8 cellular contexts compared by ENCODE assay signal in the genomic region with DNA sequence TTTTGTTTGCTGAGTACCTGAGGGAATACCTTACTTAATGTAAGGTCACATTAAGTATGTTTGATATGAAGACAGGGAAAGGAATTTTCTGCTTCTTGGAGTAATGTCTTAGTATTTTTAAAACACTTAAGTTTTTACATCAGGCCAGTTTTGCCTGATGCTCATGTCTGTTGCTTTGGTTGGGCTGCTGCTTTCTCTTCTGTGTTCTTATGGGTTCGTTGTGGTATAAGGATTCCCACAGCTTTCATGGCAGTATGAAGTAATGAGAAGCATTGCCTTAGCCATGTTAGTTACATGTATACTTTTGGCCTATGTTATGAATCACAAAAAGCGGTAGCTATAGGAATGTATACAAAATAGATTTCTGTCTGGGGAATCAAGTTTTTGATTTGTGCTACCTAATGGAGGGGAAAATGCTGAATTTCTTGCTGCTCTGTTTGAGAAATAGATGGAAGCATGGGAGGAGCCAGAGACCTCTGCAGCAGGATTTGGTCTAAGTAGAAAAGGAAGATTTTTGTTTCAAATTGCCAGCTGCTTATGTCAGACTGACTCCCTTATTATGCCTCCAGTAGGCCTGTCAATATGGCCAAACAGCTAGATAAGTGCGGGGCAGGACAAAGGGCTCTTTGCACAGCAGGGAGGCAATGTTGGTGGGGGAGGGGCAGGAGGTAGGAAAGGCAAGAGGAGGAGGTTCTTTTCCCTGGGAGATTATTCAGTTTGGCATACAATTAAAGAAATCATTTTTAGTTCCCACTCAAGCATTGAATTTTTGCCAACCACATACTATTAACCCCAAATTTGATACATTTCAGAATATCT. TPM values are rescaled to one million over a fixed set of nuclear protein-coding genes. Genes with fewer than 3 reads are reported as not detected.
DNase-seq lines count a peak whose midpoint lies in the region; ATAC-seq lines count a peak whose summit lies in the region.

No MANE protein-coding gene starts in this region.

- peak overlapping the region; percentile 100 for H3K9ac ChIP-seq in adipocyte (ENCODE audit: low read length)

- peak overlapping the region; percentile 16 to 95 (median 48) for H3K4me3 Mint-ChIP-seq in CD4-positive, CD25-positive, alpha-beta regulatory T cell

- peak overlapping the region in 2 of 3 donors; percentile 13 to 45 for H3K27ac Mint-ChIP-seq in CD4-positive, CD25-positive, alpha-beta regulatory T cell

- no peaks in the 10 kb centered on the region for H3K9me3 ChIP-seq in CD4-positive, CD25-positive, alpha-beta regulatory T cell (ENCODE audit: control insufficient read depth in 2 of 2, low read length in 2 of 2)
- no peaks in the 10 kb centered on the region for H3K9me3 ChIP-seq in adipocyte (ENCODE audit: control insufficient read depth, low read length)
- no peaks in the 10 kb centered on the region for H3K9me3 ChIP-seq in iPS-18c (ENCODE audit: control insufficient read depth, insufficient read depth, low read length)

- no peak for DNase-seq in CD4-positive, CD25-positive, alpha-beta regulatory T cell
- peak; percentile 46 for DNase-seq in LHCN-M2 (ENCODE audit: low read depth)
- DNase-seq in adipocyte (ENCODE audit: low read depth): peak; percentile 49
- DNase-seq in substantia nigra (lab: John Stamatoyannopoulos, UW): peak in 40 of 49 donors; percentile 2 to 67 (median 32)
- DNase-seq in stimulated activated CD4-positive, alpha-beta T cell treated with anti-CD3 and anti-CD28 coated beads, Interleukin-1b, Interleukin-23, amount 100 ng/mL, for 48 hours: no peak
- no peak for DNase-seq in stimulated activated CD4-positive, alpha-beta T cell treated with anti-CD3 and anti-CD28 coated beads, Interleukin-4, amount 100 ng/mL, for 4 hours

- no peaks in the 10 kb centered on the region for H3K36me3 ChIP-seq in CD4-positive, CD25-positive, alpha-beta regulatory T cell (ENCODE audit: control insufficient read depth, insufficient read depth, low read length)
- H3K36me3 ChIP-seq in adipocyte (ENCODE audit: control insufficient read depth, insufficient read depth, low read length, severe bottlenecking): no peaks in the 10 kb centered on the region

- no peaks in the 10 kb centered on the region for H3K36me3 Mint-ChIP-seq in CD4-positive, CD25-positive, alpha-beta regulatory T cell

- peaks cover 59 to 88% (median 71%) of the 10 kb centered on the region in 4 donors for H3K4me1 Mint-ChIP-seq in CD4-positive, CD25-positive, alpha-beta regulatory T cell

- H3K4me1 ChIP-seq in CD4-positive, CD25-positive, alpha-beta regulatory T cell (ENCODE audit: control insufficient read depth, insufficient read depth, low read length, poor library complexity, severe bottlenecking): peaks cover 83% of the 10 kb centered on the region
- peaks cover 68% of the 10 kb centered on the region for H3K4me1 ChIP-seq in adipocyte (ENCODE audit: control insufficient read depth, insufficient read depth, low read length)

- no peaks in the 10 kb centered on the region for H3K27me3 Mint-ChIP-seq in CD4-positive, CD25-positive, alpha-beta regulatory T cell

- no peak for ATAC-seq in CD4-positive, CD25-positive, alpha-beta regulatory T cell (ENCODE audit: low read depth in 2 of 2)
- no peak for ATAC-seq in HG02973 (IDR thresholded peaks at IDR 0.05; ENCODE audit: unreplicated experiment)

- H3K27ac ChIP-seq in CD4-positive, CD25-positive, alpha-beta regulatory T cell (ENCODE audit: insufficient read depth, low read length, poor library complexity, severe bottlenecking): no peak overlapping the region
- H3K27ac ChIP-seq in substantia nigra (ENCODE audit: low read depth, low read length, poor library complexity, severe bottlenecking): peak overlapping the region; percentile 27

- no peaks in the 10 kb centered on the region for H3K27me3 ChIP-seq in CD4-positive, CD25-positive, alpha-beta regulatory T cell (ENCODE audit: control insufficient read depth, insufficient read depth, low read length)
- H3K27me3 ChIP-seq in adipocyte (replicated peaks; ENCODE audit: control insufficient read depth, insufficient read depth, low read length): no peaks in the 10 kb centered on the region

- peak overlapping the region; percentile 13 for H3K4me3 ChIP-seq in CD4-positive, CD25-positive, alpha-beta regulatory T cell (ENCODE audit: low read depth, low read length)
- H3K4me3 ChIP-seq in adipocyte (ENCODE audit: low read length) (peak overlapping the region; percentile 96), iPS-18c (ENCODE audit: insufficient read depth, low read depth, low read length) (peak overlapping the region; percentile 34; the same call in 1 of the 2 replicates)

- H3K9me3 Mint-ChIP-seq in CD4-positive, CD25-positive, alpha-beta regulatory T cell: peaks cover 0 to 1% (median 0%) of the 10 kb centered on the region in 7 donors

RNA-seq across cellular contexts. Expression of a gene that starts 5.2 kb away (rescaled TPM):
- total RNA-seq in CD4-positive, CD25-positive, alpha-beta regulatory T cell: 120 TPM
- polyA plus RNA-seq in CD4-positive, CD25-positive, alpha-beta regulatory T cell: 10 to 100 TPM; 17.7 to 32.2 (median 24.4) TPM
- total RNA-seq in LHCN-M2 (2014; rRNA removed): 51.2 and 51.8 TPM in 2 replicates
- 28.9 TPM for polyA plus RNA-seq in LHCN-M2 (2012)

RNA-seq across cellular contexts. Expression of a gene that starts 39.8 kb away (rescaled TPM):
- 40.2 TPM for total RNA-seq in CD4-positive, CD25-positive, alpha-beta regulatory T cell
- 10 to 100 TPM; 17.9 to 20.5 (median 19.3) TPM for polyA plus RNA-seq in CD4-positive, CD25-positive, alpha-beta regulatory T cell
- total RNA-seq in LHCN-M2 (2014; rRNA removed): 46.8 and 55.0 TPM in 2 replicates
- 35.7 TPM for polyA plus RNA-seq in LHCN-M2 (2012)

Comparison
In these comparisons a context has a peak if more than half of its experiments do, and no peak if none do; other contexts are left out.
1. DNase-seq: peak in LHCN-M2 (single experiment), adipocyte (single experiment) and substantia nigra (40 of 49); none in CD4-positive, CD25-positive, alpha-beta regulatory T cell (0 of 3), stimulated activated CD4-positive, alpha-beta T cell treated with anti-CD3 and anti-CD28 coated beads, Interleukin-1b, Interleukin-23, amount 100 ng/mL, for 48 hours (single experiment) and stimulated activated CD4-positive, alpha-beta T cell treated with anti-CD3 and anti-CD28 coated beads, Interleukin-4, amount 100 ng/mL, for 4 hours (0 of 2).
2. H3K4me3 ChIP-seq: peak in every context shown above with its lines; median percentile 96 in adipocyte; 34 in iPS-18c; 13 in CD4-positive, CD25-positive, alpha-beta regulatory T cell.